In the genomic region with DNA sequence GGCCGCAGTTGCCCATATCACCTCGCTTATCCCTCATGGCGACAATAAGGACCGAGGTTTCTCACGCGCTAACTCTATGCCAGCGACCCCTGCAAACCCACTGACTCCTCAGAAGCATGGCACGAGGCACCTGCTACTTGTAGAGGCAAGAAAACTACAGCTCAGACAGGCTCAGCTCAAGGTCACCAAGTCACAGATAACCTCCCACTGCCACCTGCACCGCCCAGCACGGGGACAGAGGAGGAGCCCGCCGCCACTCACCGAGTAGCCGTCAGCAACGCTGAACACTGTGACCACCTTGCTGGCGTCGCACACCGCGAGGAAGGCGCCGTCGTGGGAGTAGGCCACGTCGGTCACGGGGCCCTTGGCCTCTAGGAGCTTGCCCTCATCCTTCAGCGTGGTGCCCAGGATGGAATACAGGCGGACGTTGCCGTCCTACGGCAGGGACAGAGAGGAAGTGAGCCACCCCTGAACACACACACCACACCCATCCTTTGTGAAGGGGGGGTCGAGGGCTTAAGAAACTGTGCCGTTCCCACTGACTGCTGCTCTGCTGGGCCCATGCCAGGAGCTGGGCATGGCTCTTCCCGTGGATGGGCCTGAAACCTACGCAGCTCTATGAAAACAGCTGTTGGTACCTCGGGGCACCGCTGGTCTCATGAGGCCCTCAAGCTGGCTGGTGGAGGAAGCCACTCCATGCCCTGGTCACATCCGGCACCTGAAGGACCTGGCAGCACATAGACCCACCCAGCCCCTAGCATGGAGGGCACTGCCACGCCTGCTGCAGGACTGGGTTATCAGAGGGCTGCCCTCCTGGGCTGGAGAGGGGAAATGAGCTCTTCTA, we compare ENCODE assay signal across 15 cellular contexts. TPM values are rescaled to one million over a fixed set of nuclear protein-coding genes. Genes with fewer than 3 reads are reported as not detected.
DNase-seq lines count a peak whose midpoint lies in the region; ATAC-seq, FAIRE-seq and TF ChIP-seq lines count a peak whose summit lies in the region.
"Had no signal": no experiment of that assay in that cellular context is flagged by ENCODE, and none has a peak within 500 bp of the region (broad histone marks: within the 10 kb centered on the region; RNA-seq: fewer than 3 reads in every experiment).

No MANE protein-coding gene starts in this region.

- in situ Hi-C loops in HepG2 (cut with HindIII; ENCODE audit: extremely low pct_ligation_motif_present, low pct_unique_long_range_greater_than_20kb), result no loop called here

- peaks cover 69% of the 10 kb centered on the region for H3K36me3 Mint-ChIP-seq in activated naive CD4-positive, alpha-beta T cell treated with anti-CD3 and anti-CD28 coated beads, Interleukin-2, amount 10 ng/mL, durations not matched to agents 7 days and 5 days

- WGBS in HepG2 (ENCODE audit: low lambda C conversion rate), result 99% methylated on average over 25 of the region's 38 CpGs

- BruUV-seq in HepG2 (replicated peaks; lab: Mats Ljungman, UMichigan), result no TSS peak

- H4K20me1 ChIP-seq in HepG2 (ENCODE audit: insufficient read depth, low read length), result no peaks in the 10 kb centered on the region

- TF ChIP-seq EP300 in HepG2 (IDR thresholded peaks at IDR 0.05; ENCODE audit: low read depth in 2 of 2, low read length in 2 of 2) (no peak), HepG2 (CRISPR knock-in tag; IDR thresholded peaks at IDR 0.05; ENCODE audit: borderline replicate concordance) (no peak)

- no peak overlapping the region for H3K27ac ChIP-seq in colonic mucosa
- no peak overlapping the region for H3K27ac ChIP-seq in HepG2 (ENCODE audit: extremely low read length, insufficient read depth, low read length)

- H3K4me3 Mint-ChIP-seq in activated naive CD4-positive, alpha-beta T cell treated with anti-CD3 and anti-CD28 coated beads, Interleukin-2, amount 10 ng/mL, durations not matched to agents 7 days and 5 days, result no peak overlapping the region

- H3K4me1 ChIP-seq in colonic mucosa (no peaks in the 10 kb centered on the region), HepG2 (ENCODE audit: insufficient read depth, low read length) (peaks cover 12% of the 10 kb centered on the region)

- no peak for FAIRE-seq in HepG2 (lab: Jason Lieb, UNC)

- H3K36me3 ChIP-seq in colonic mucosa (peaks cover 52% of the 10 kb centered on the region), HepG2 (replicated peaks in 1 of 2; ENCODE audit: control insufficient read depth in 1 of 2, insufficient read depth in 2 of 2, low read length in 2 of 2) (peaks cover 46 to 88% of the 10 kb centered on the region in 2 experiments; a peak in 4 of 5 replicates)

- intact Hi-C loops in colonic mucosa (cut with DNase I) (no loop called here), HepG2 (cut with micrococcal nuclease; ENCODE audit: unreplicated experiment) (no loop called here)

- H3K9ac ChIP-seq in colonic mucosa (ENCODE audit: low read depth in 2 of 2, low read length in 2 of 2) (no peak overlapping the region), HepG2 (ENCODE audit: insufficient read depth, low read depth, low read length) (no peak overlapping the region)

- H3K79me2 ChIP-seq in HepG2 (ENCODE audit: insufficient read depth, low read length), result no peaks in the 10 kb centered on the region

- H3K4me1 Mint-ChIP-seq in activated naive CD4-positive, alpha-beta T cell treated with anti-CD3 and anti-CD28 coated beads, Interleukin-2, amount 10 ng/mL, durations not matched to agents 7 days and 5 days, result no peaks in the 10 kb centered on the region

- H3K4me2 ChIP-seq in HepG2 (ENCODE audit: low read depth, low read length), result no peak overlapping the region

- ATAC-seq in HepG2 (no peak), GM19351 (IDR thresholded peaks at IDR 0.05; ENCODE audit: unreplicated experiment) (no peak), GM21381 (IDR thresholded peaks at IDR 0.05; ENCODE audit: unreplicated experiment) (no peak), omental fat pad (ENCODE audit: low FRiP score) (no peak)

- POLR2A ChIA-PET in HepG2 (lab: Yijun Ruan, JAX), result no interaction called here

- no peak for DNase-seq in activated naive CD4-positive, alpha-beta T cell treated with anti-CD3 and anti-CD28 coated beads, Interleukin-2, amount 10 ng/mL, durations not matched to agents 7 days and 5 days
- no peak for DNase-seq in activated naive CD4-positive, alpha-beta T cell treated with Interleukin-2 at 50 U/mL for 16 hours
- DNase-seq in colonic mucosa (peak; percentile 17), HepG2 (ENCODE audit: low spot score) (no peak), DMS53 (lab: John Stamatoyannopoulos, UW) (no peak), omental fat pad (ENCODE audit: low spot score) (no peak)
- DNase-seq: AML-193; effector CD8-positive, alpha-beta T cell; midbrain; NCI-H1092; NCI-H526 treated with DMSO at 0.1 percent for 48 hours; SHP77 treated with DMSO at 0.1 percent for 48 hours had no signal

- H3K27ac Mint-ChIP-seq in activated naive CD4-positive, alpha-beta T cell treated with anti-CD3 and anti-CD28 coated beads, Interleukin-2, amount 10 ng/mL, durations not matched to agents 7 days and 5 days, result peak overlapping the region; percentile 46

- H3K27me3 ChIP-seq in colonic mucosa (no peaks in the 10 kb centered on the region), HepG2 (ENCODE audit: control insufficient read depth in 1 of 2, insufficient read depth in 2 of 2, low read length in 2 of 2) (no peaks in the 10 kb centered on the region)

- no peak for TF ChIP-seq CTCF in colonic mucosa (IDR thresholded peaks at IDR 0.05)
- TF ChIP-seq CTCF in HepG2 (CRISPR knock-in tag; IDR thresholded peaks at IDR 0.05), result no peak
- no peak for TF ChIP-seq CTCF in omental fat pad (IDR thresholded peaks at IDR 0.05)

- H3K9me3 Mint-ChIP-seq in activated naive CD4-positive, alpha-beta T cell treated with anti-CD3 and anti-CD28 coated beads, Interleukin-2, amount 10 ng/mL, durations not matched to agents 7 days and 5 days, result no peaks in the 10 kb centered on the region

- CTCF ChIA-PET in activated naive CD4-positive, alpha-beta T cell treated with anti-CD3 and anti-CD28 coated beads, Interleukin-2, amount 10 ng/mL, durations not matched to agents 7 days and 5 days (lab: Charles Lee), result no interaction called here
- CTCF ChIA-PET in HepG2 (lab: Yijun Ruan, JAX; ENCODE audit: low intra/inter-chr PET ratio, low total read pairs), result no interaction called here

- no peak for TF ChIP-seq POLR2A in HepG2 (IDR thresholded peaks at IDR 0.05; ENCODE audit: insufficient read depth in 1 of 2, low read depth in 2 of 2, low read length in 2 of 2)

- H3K9me3 ChIP-seq in colonic mucosa (no peaks in the 10 kb centered on the region), HepG2 (ENCODE audit: low read length) (no peaks in the 10 kb centered on the region)

- no peak overlapping the region for H2AFZ ChIP-seq in HepG2 (ENCODE audit: low read length)

- H3K27me3 Mint-ChIP-seq in activated naive CD4-positive, alpha-beta T cell treated with anti-CD3 and anti-CD28 coated beads, Interleukin-2, amount 10 ng/mL, durations not matched to agents 7 days and 5 days, result no peaks in the 10 kb centered on the region

- TF ChIP-seq RAD21 in HepG2 (CRISPR knock-in tag; IDR thresholded peaks at IDR 0.05), result no peak

- H3K4me3 ChIP-seq in colonic mucosa (no peak overlapping the region), HepG2 (replicated peaks in 1 of 3; ENCODE audit: insufficient read depth in 1 of 3, low read depth in 2 of 3, low read length in 3 of 3) (no peak overlapping the region)

RNA-seq across cellular contexts. Expression of gene WDR1, which starts 38.9 kb away (rescaled TPM):
- total RNA-seq in colonic mucosa (100 to 1,000 TPM; 437 to 476 TPM), HepG2 (2016; rRNA removed; fragmentation: Illumina TruSeq; extraction: Trizol) (106 and 120 TPM in 2 replicates), omental fat pad (100 to 1,000 TPM; 114 to 219 (median 135) TPM)
- total RNA-seq in HepG2 (2016; cell fraction: cytosol; rRNA removed; fragmentation: Illumina TruSeq; extraction: Trizol; ENCODE audit: low read depth), result 50.7 and 51.7 TPM in 2 replicates
- total RNA-seq in HepG2 (2016; cell fraction: insoluble cytoplasmic fraction; rRNA removed; fragmentation: Illumina TruSeq; extraction: Trizol), result 98.1 and 109 TPM in 2 replicates
- 54.9 and 56.0 TPM in 2 replicates for total RNA-seq in HepG2 (2016; cell fraction: membrane; rRNA removed; fragmentation: Illumina TruSeq; extraction: Trizol)
- 57.3 and 65.4 TPM in 2 replicates for total RNA-seq in HepG2 (2016; cell fraction: nucleus; rRNA removed; fragmentation: Illumina TruSeq; extraction: Trizol)
- 198 and 199 TPM in 2 replicates for polyA plus RNA-seq in HepG2 (2011; rRNA removed)
- polyA plus RNA-seq in HepG2 (2011; cell fraction: cytosol; rRNA removed), result 187 and 226 TPM in 2 replicates
- polyA plus RNA-seq in HepG2 (2011; cell fraction: nucleus; rRNA removed), result 166 and 177 TPM in 2 replicates
- 117 and 122 TPM in 2 replicates for polyA plus RNA-seq in HepG2 (2012)
- polyA plus RNA-seq in HepG2 (2016; cell fraction: cytosol; fragmentation: Illumina TruSeq; extraction: Trizol; ENCODE audit: low read depth), result 33.9 and 35.4 TPM in 2 replicates
- 136 and 179 TPM in 2 replicates for polyA plus RNA-seq in HepG2 (2016; cell fraction: insoluble cytoplasmic fraction; fragmentation: Illumina TruSeq; extraction: Trizol; ENCODE audit: low read depth)
- 47.7 and 51.7 TPM in 2 replicates for polyA plus RNA-seq in HepG2 (2016; cell fraction: membrane; fragmentation: Illumina TruSeq; extraction: Trizol; ENCODE audit: low read depth)
- 118 and 124 TPM in 2 replicates for polyA plus RNA-seq in HepG2 (2016; cell fraction: nucleus; fragmentation: Illumina TruSeq; extraction: Trizol; ENCODE audit: insufficient read depth, low read depth)
- polyA minus RNA-seq in HepG2 (2011; rRNA and poly(A)+ RNA removed; ENCODE audit: low replicate concordance), result 149 and 296 TPM in 2 replicates
- 111 and 136 TPM in 2 replicates for polyA minus RNA-seq in HepG2 (2011; cell fraction: cytosol; rRNA and poly(A)+ RNA removed)
- polyA minus RNA-seq in HepG2 (2011; cell fraction: nucleus; rRNA and poly(A)+ RNA removed), result 82.2 and 96.2 TPM in 2 replicates

RNA-seq across cellular contexts. Expression of gene SLC2A9, which starts 56.4 kb away (rescaled TPM):
- total RNA-seq in colonic mucosa (1 to 10 TPM; 4.3 to 6.8 TPM), HepG2 (2016; rRNA removed; fragmentation: Illumina TruSeq; extraction: Trizol) (19.9 and 36.2 TPM in 2 replicates), omental fat pad (1 to 10 TPM; 4.7 to 8.5 (median 7.3) TPM)
- total RNA-seq in HepG2 (2016; cell fraction: cytosol; rRNA removed; fragmentation: Illumina TruSeq; extraction: Trizol; ENCODE audit: low read depth), result 11.2 and 13.2 TPM in 2 replicates
- total RNA-seq in HepG2 (2016; cell fraction: insoluble cytoplasmic fraction; rRNA removed; fragmentation: Illumina TruSeq; extraction: Trizol), result 20.2 and 36.6 TPM in 2 replicates
- 16.6 and 18.8 TPM in 2 replicates for total RNA-seq in HepG2 (2016; cell fraction: membrane; rRNA removed; fragmentation: Illumina TruSeq; extraction: Trizol)
- total RNA-seq in HepG2 (2016; cell fraction: nucleus; rRNA removed; fragmentation: Illumina TruSeq; extraction: Trizol), result 46.8 and 63.5 TPM in 2 replicates
- polyA plus RNA-seq in HepG2 (2011; rRNA removed), result 42.3 and 51.0 TPM in 2 replicates
- polyA plus RNA-seq in HepG2 (2011; cell fraction: cytosol; rRNA removed), result 40.4 and 40.5 TPM in 2 replicates
- 78.3 and 78.9 TPM in 2 replicates for polyA plus RNA-seq in HepG2 (2011; cell fraction: nucleus; rRNA removed)
- polyA plus RNA-seq in HepG2 (2012), result 38.0 and 55.5 TPM in 2 replicates
- polyA plus RNA-seq in HepG2 (2016; cell fraction: cytosol; fragmentation: Illumina TruSeq; extraction: Trizol; ENCODE audit: low read depth), result 5.7 and 8.5 TPM in 2 replicates
- polyA plus RNA-seq in HepG2 (2016; cell fraction: insoluble cytoplasmic fraction; fragmentation: Illumina TruSeq; extraction: Trizol; ENCODE audit: low read depth), result 16.8 and 19.2 TPM in 2 replicates
- polyA plus RNA-seq in HepG2 (2016; cell fraction: membrane; fragmentation: Illumina TruSeq; extraction: Trizol; ENCODE audit: low read depth), result 11.8 and 13.9 TPM in 2 replicates
- polyA plus RNA-seq in HepG2 (2016; cell fraction: nucleus; fragmentation: Illumina TruSeq; extraction: Trizol; ENCODE audit: insufficient read depth, low read depth), result 32.8 and 34.3 TPM in 2 replicates
- polyA minus RNA-seq in HepG2 (2011; rRNA and poly(A)+ RNA removed; ENCODE audit: low replicate concordance), result 0.09 and 127 TPM in 2 replicates
- polyA minus RNA-seq in HepG2 (2011; cell fraction: cytosol; rRNA and poly(A)+ RNA removed), result 35.6 and 44.8 TPM in 2 replicates
- polyA minus RNA-seq in HepG2 (2011; cell fraction: nucleus; rRNA and poly(A)+ RNA removed), result 124 and 142 TPM in 2 replicates
- total RNA-seq: G401 had no signal
